In the genomic region with DNA sequence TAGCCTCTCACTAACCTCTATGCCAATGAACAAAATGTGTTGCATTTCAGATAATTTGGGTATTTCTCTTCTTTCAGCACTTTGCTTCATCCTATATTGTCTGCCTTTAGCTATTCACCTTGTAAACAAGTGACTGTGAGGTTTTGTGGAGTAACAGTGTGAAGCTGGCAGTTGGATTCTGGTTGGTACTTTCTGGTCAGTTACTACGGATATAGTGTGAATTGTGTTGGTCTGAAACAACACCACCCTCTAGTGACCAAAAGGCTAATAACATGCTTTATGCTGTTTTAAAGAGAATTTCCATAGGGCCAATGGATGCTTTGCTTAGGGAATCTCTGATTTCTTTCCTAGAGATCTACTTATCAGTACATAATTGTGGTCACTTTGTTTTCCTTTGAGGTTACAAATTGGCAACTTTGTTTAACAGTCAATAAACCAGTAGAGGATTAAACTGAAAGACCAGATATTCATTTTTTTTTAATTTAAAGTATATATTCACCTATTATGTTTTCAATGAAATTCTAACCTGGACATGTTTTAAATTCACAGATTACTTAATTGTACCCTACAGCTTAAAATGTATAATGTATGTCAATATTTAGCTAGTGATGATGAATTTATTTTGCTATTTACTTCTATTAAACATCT, we compare ENCODE assay signal across 8 cellular contexts. TPM values are rescaled to one million over a fixed set of nuclear protein-coding genes. Genes with fewer than 3 reads are reported as not detected.
DNase-seq lines count a peak whose midpoint lies in the region; ATAC-seq and TF ChIP-seq lines count a peak whose summit lies in the region.

No MANE protein-coding gene starts in this region.

- no peaks in the 10 kb centered on the region for H3K36me3 Mint-ChIP-seq in activated naive CD8-positive, alpha-beta T cell treated with anti-CD3 and anti-CD28 coated beads, Interleukin-2, amount 10 ng/mL, durations not matched to agents 7 days and 5 days
- no peaks in the 10 kb centered on the region for H3K36me3 Mint-ChIP-seq in activated naive CD8-positive, alpha-beta T cell treated with anti-CD3 and anti-CD28 coated beads for 36 hours

- CTCF ChIA-PET in HEK293 (lab: Yijun Ruan, JAX) (interaction anchor here (0.7 to 3.5 kb wide), 7 partner anchors 16 to 522 kb away, joined by 3 to 41 read pairs (median 4); no protein-coding TSS in a partner anchor), PC-3 (lab: Charles Lee) (no interaction called here)

- H3K4me3 Mint-ChIP-seq in activated naive CD8-positive, alpha-beta T cell treated with anti-CD3 and anti-CD28 coated beads, Interleukin-2, amount 10 ng/mL, durations not matched to agents 7 days and 5 days, result no peak overlapping the region
- no peak overlapping the region for H3K4me3 Mint-ChIP-seq in activated naive CD8-positive, alpha-beta T cell treated with anti-CD3 and anti-CD28 coated beads for 36 hours

- H3K4me1 Mint-ChIP-seq in activated naive CD8-positive, alpha-beta T cell treated with anti-CD3 and anti-CD28 coated beads, Interleukin-2, amount 10 ng/mL, durations not matched to agents 7 days and 5 days, result peaks cover 17% of the 10 kb centered on the region
- H3K4me1 Mint-ChIP-seq in activated naive CD8-positive, alpha-beta T cell treated with anti-CD3 and anti-CD28 coated beads for 36 hours, result peaks cover 18% of the 10 kb centered on the region

- no peak overlapping the region for H3K4me2 ChIP-seq in PC-3 (ENCODE audit: low read length)

- no peaks in the 10 kb centered on the region for H3K9me3 Mint-ChIP-seq in activated naive CD8-positive, alpha-beta T cell treated with anti-CD3 and anti-CD28 coated beads, Interleukin-2, amount 10 ng/mL, durations not matched to agents 7 days and 5 days
- no peaks in the 10 kb centered on the region for H3K9me3 Mint-ChIP-seq in activated naive CD8-positive, alpha-beta T cell treated with anti-CD3 and anti-CD28 coated beads for 36 hours

- H2AFZ ChIP-seq in PC-3 (ENCODE audit: low read length), result no peak overlapping the region

- no peaks in the 10 kb centered on the region for H3K4me1 ChIP-seq in HEK293 (ENCODE audit: control insufficient read depth, insufficient read depth, low read length)
- H3K4me1 ChIP-seq in PC-3 (ENCODE audit: insufficient read depth, low read length), result no peaks in the 10 kb centered on the region
- peaks cover 0 to 13% of the 10 kb centered on the region in 2 donors for H3K4me1 ChIP-seq in lung (ENCODE audit: control insufficient read depth in 2 of 2, insufficient read depth in 2 of 2, low read length in 2 of 2)
- peaks cover 15% of the 10 kb centered on the region for H3K4me1 ChIP-seq in vagina

- H3K27ac ChIP-seq in HEK293 (ENCODE audit: extremely low read depth, low read depth, low read length), result no peak overlapping the region
- no peak overlapping the region for H3K27ac ChIP-seq in PC-3 (ENCODE audit: low read length)
- no peak overlapping the region for H3K27ac ChIP-seq in lung (ENCODE audit: low read depth in 1 of 2, low read length in 1 of 2)
- H3K27ac ChIP-seq in vagina, result no peak overlapping the region

- no peaks in the 10 kb centered on the region for H3K9me2 ChIP-seq in PC-3 (replicated peaks; ENCODE audit: low read length)

- H3K36me3 ChIP-seq in HEK293 (ENCODE audit: control insufficient read depth in 2 of 2, insufficient read depth in 1 of 2, low read length in 2 of 2), result no peaks in the 10 kb centered on the region
- no peaks in the 10 kb centered on the region for H3K36me3 ChIP-seq in PC-3 (ENCODE audit: low read depth, low read length)
- no peaks in the 10 kb centered on the region for H3K36me3 ChIP-seq in lung (ENCODE audit: control insufficient read depth in 2 of 2, insufficient read depth in 2 of 2, low read length in 2 of 2)
- H3K36me3 ChIP-seq in vagina, result no peaks in the 10 kb centered on the region

- no peak overlapping the region for H3K27ac Mint-ChIP-seq in activated naive CD8-positive, alpha-beta T cell treated with anti-CD3 and anti-CD28 coated beads, Interleukin-2, amount 10 ng/mL, durations not matched to agents 7 days and 5 days
- no peak overlapping the region for H3K27ac Mint-ChIP-seq in activated naive CD8-positive, alpha-beta T cell treated with anti-CD3 and anti-CD28 coated beads for 36 hours

- peaks cover 51% of the 10 kb centered on the region for H3K27me3 Mint-ChIP-seq in activated naive CD8-positive, alpha-beta T cell treated with anti-CD3 and anti-CD28 coated beads, Interleukin-2, amount 10 ng/mL, durations not matched to agents 7 days and 5 days
- peaks cover 40% of the 10 kb centered on the region for H3K27me3 Mint-ChIP-seq in activated naive CD8-positive, alpha-beta T cell treated with anti-CD3 and anti-CD28 coated beads for 36 hours

- peaks cover 41% of the 10 kb centered on the region for H3K27me3 ChIP-seq in PC-3 (ENCODE audit: low read length)
- no peaks in the 10 kb centered on the region for H3K27me3 ChIP-seq in lung (ENCODE audit: control insufficient read depth, insufficient read depth)
- no peaks in the 10 kb centered on the region for H3K27me3 ChIP-seq in vagina

- H3K9me3 ChIP-seq in HEK293 (ENCODE audit: control insufficient read depth, insufficient read depth, low read depth, low read length), result no peaks in the 10 kb centered on the region
- H3K9me3 ChIP-seq in PC-3 (ENCODE audit: low read length), result no peaks in the 10 kb centered on the region
- no peaks in the 10 kb centered on the region for H3K9me3 ChIP-seq in lung (ENCODE audit: control insufficient read depth in 2 of 2, insufficient read depth in 1 of 2, low read length in 1 of 2)
- H3K9me3 ChIP-seq in vagina, result no peaks in the 10 kb centered on the region

- intact Hi-C loops in PC-3 (cut with micrococcal nuclease) (loop anchor here (1.0 to 5.0 kb wide), 3 partner anchors 305 to 918 kb away; no protein-coding TSS in a partner anchor), vagina (cut with DNase I) (loop anchor here (10.0 kb wide), 1 partner anchor 525 kb away; no protein-coding TSS in a partner anchor)

- no peaks in the 10 kb centered on the region for H4K20me1 ChIP-seq in PC-3 (ENCODE audit: low read length)

- H3K79me2 ChIP-seq in PC-3 (ENCODE audit: low read length), result no peaks in the 10 kb centered on the region

- H3K4me3 ChIP-seq in HEK293 (ENCODE audit: low read depth, low read length) (no peak overlapping the region), PC-3 (ENCODE audit: low read length) (no peak overlapping the region), lung (no peak overlapping the region), vagina (no peak overlapping the region)

- no peak for TF ChIP-seq POLR2A in vagina (IDR thresholded peaks at IDR 0.05)

- no peaks in the 10 kb centered on the region for H3F3A ChIP-seq in PC-3 (ENCODE audit: low read length, unreplicated experiment)

- POLR2A ChIA-PET in activated naive CD8-positive, alpha-beta T cell treated with anti-CD3 and anti-CD28 coated beads, Interleukin-2, amount 10 ng/mL, durations not matched to agents 7 days and 5 days (lab: Charles Lee), result no interaction called here
- POLR2A ChIA-PET in HEK293 (lab: Yijun Ruan, JAX), result no interaction called here
- POLR2A ChIA-PET in PC-3 (lab: Charles Lee; ENCODE audit: unreplicated experiment), result no interaction called here

- BruUV-seq in PC-3 (replicated peaks; lab: Mats Ljungman, UMichigan), result no TSS peak

- no peak overlapping the region for H3K9ac ChIP-seq in PC-3 (ENCODE audit: low read length)

- peak; percentile 43 for ATAC-seq in activated naive CD8-positive, alpha-beta T cell treated with anti-CD3 and anti-CD28 coated beads, Interleukin-2, amount 10 ng/mL, durations not matched to agents 7 days and 5 days (ENCODE audit: low read depth)
- peak; percentile 52 for ATAC-seq in PC-3
- ATAC-seq in lung (ENCODE audit: insufficient read depth, low FRiP score), result no peak

- 0 to 3% methylated on average over 1 of the region's 1 CpG for WGBS in lung, 2 donors

- no peak for DNase-seq in activated naive CD8-positive, alpha-beta T cell treated with anti-CD3 and anti-CD28 coated beads, Interleukin-2, amount 10 ng/mL, durations not matched to agents 7 days and 5 days
- no peak for DNase-seq in activated naive CD8-positive, alpha-beta T cell treated with anti-CD3 and anti-CD28 coated beads for 36 hours
- DNase-seq in LoVo (ENCODE audit: low spot score) (peak; percentile 69), PC-3 (peak; percentile 80), dermis blood vessel endothelial cell (peak; percentile 86), lung (ENCODE audit: low spot score) (no peak), vagina (ENCODE audit: extremely low spot score in 2 of 2) (no peak)

- TF ChIP-seq CTCF in HEK293 (tag by site-specific recombination; IDR thresholded peaks at IDR 0.05) (peak; percentile 44; the same call in 1 of the 2 replicates), PC-3 (conservative IDR thresholded peaks at IDR 0.05; ENCODE audit: low read depth, low read length) (peak; percentile 84), lung (IDR thresholded peaks at IDR 0.05; ENCODE audit: control extremely low read depth, extremely low read depth) (peak; percentile 57), vagina (IDR thresholded peaks at IDR 0.05) (peak; percentile 50 to 68 (median 50))

TF ChIP-seq in HEK293, 187 proteins besides CTCF, POLR2A, EP300 and RAD21 (continues in another document):
- TF ChIP-seq ZNF626 (tag by site-specific recombination; IDR thresholded peaks at IDR 0.05), result no peak
- TF ChIP-seq ZNF2 (tag by site-specific recombination; IDR thresholded peaks at IDR 0.05), result 0 out of 2 replicates have a peak, but pooled peaks have one; percentile 48
- TF ChIP-seq ZNF654 (tag by site-specific recombination; IDR thresholded peaks at IDR 0.05; ENCODE audit: low read depth), result peak; percentile 94
- TF ChIP-seq ZNF660 (tag by site-specific recombination; IDR thresholded peaks at IDR 0.05), result 0 out of 2 replicates have a peak, but pooled peaks have one; percentile 31

RNA-seq across cellular contexts. Expression of a gene that starts 2.5 kb away (rescaled TPM):
- 1 to 10 TPM in 1 of 2 experiments, under 1 TPM in 1; 0.71 to 1.3 TPM for total RNA-seq in activated naive CD8-positive, alpha-beta T cell treated with anti-CD3 and anti-CD28 coated beads, Interleukin-2, amount 10 ng/mL, durations not matched to agents 7 days and 5 days
- total RNA-seq in activated naive CD8-positive, alpha-beta T cell treated with anti-CD3 and anti-CD28 coated beads for 36 hours, result not detected
- total RNA-seq in PC-3 (2014; rRNA removed) (0.11 and 0.40 TPM in 2 replicates), dermis blood vessel endothelial cell (not detected in 2 replicates), lung (1 to 10 TPM; 1.7 to 1.8 TPM), vagina (17.7 TPM)
- polyA plus RNA-seq in lung, result 1 to 10 TPM in 1 of 2 donors, under 1 TPM in 1; 0.31 to 1.0 TPM

RNA-seq across cellular contexts. Expression of a gene that starts 30.8 kb away (rescaled TPM):
- total RNA-seq in activated naive CD8-positive, alpha-beta T cell treated with anti-CD3 and anti-CD28 coated beads, Interleukin-2, amount 10 ng/mL, durations not matched to agents 7 days and 5 days, result 100 to 1,000 TPM; 123 to 129 TPM
- 100 to 1,000 TPM; 110 to 116 TPM for total RNA-seq in activated naive CD8-positive, alpha-beta T cell treated with anti-CD3 and anti-CD28 coated beads for 36 hours
- total RNA-seq in PC-3 (2014; rRNA removed) (38.7 and 45.5 TPM in 2 replicates), dermis blood vessel endothelial cell (32.9 and 33.2 TPM in 2 replicates), lung (100 to 1,000 TPM in 1 of 2 donors, 10 to 100 TPM in 1; 66.6 to 164 TPM), vagina (59.7 TPM)
- polyA plus RNA-seq in lung, result 10 to 100 TPM; 37.1 to 98.4 TPM

Comparison
In these comparisons a context has a peak if more than half of its experiments do, and no peak if none do; other contexts are left out.
1. DNase-seq: peak in LoVo (single experiment), PC-3 (single experiment) and dermis blood vessel endothelial cell (single experiment); none in activated naive CD8-positive, alpha-beta T cell treated with anti-CD3 and anti-CD28 coated beads, Interleukin-2, amount 10 ng/mL, durations not matched to agents 7 days and 5 days (single experiment), activated naive CD8-positive, alpha-beta T cell treated with anti-CD3 and anti-CD28 coated beads for 36 hours (single experiment), lung (single experiment) and vagina (0 of 2).
2. Peak in every context shown above with its lines, with median percentiles within 50 percentile points of each other: CTCF ChIP-seq.